1 cellular context compared by ENCODE assay signal in genomic region chr19:36489139-36489919, GRCh38.
TF ChIP-seq lines count a peak whose summit lies in the region.

ZNF566 (minus strand) TSS chr19:36489561; CDS start chr19:36476557, 13,004 bp downstream.

TF ChIP-seq in HepG2, 621 proteins besides CTCF, POLR2A, EP300 and RAD21 (continued from another document and continues in another):
- peak; percentile 88; the same call in 1 of the 2 replicates for TF ChIP-seq SNAPC4 (CRISPR knock-in tag; IDR thresholded peaks at IDR 0.05)
- TF ChIP-seq ZNF124 (CRISPR knock-in tag; IDR thresholded peaks at IDR 0.05), result 0 out of 2 replicates have a peak, but pooled peaks have one; percentile 52
- no peak; the same call in 1 of the 2 replicates for TF ChIP-seq CENPBD1 (CRISPR knock-in tag; IDR thresholded peaks at IDR 0.05; ENCODE audit: borderline replicate concordance, low read depth)
- no peak for TF ChIP-seq HNF4G (IDR thresholded peaks at IDR 0.05; ENCODE audit: borderline replicate concordance, low read depth, low read length)
- TF ChIP-seq HNF4G (CRISPR knock-in tag; IDR thresholded peaks at IDR 0.05; ENCODE audit: borderline replicate concordance, low read depth), result 0 out of 2 replicates have a peak, but pooled peaks have one; percentile 49
- TF ChIP-seq MAFG (CRISPR knock-in tag; IDR thresholded peaks at IDR 0.05), result no peak
- TF ChIP-seq NR1H2 (CRISPR knock-in tag; IDR thresholded peaks at IDR 0.05; ENCODE audit: borderline replicate concordance, low read depth), result no peak
- no peak for TF ChIP-seq DR1 (CRISPR knock-in tag; IDR thresholded peaks at IDR 0.05)
- no peak for TF ChIP-seq STAT5B (CRISPR knock-in tag; IDR thresholded peaks at IDR 0.05)
- TF ChIP-seq ATF1 (CRISPR knock-in tag; IDR thresholded peaks at IDR 0.05), result peak; percentile 40; the same call in 1 of the 2 replicates
- no peak for TF ChIP-seq ZNF17 (CRISPR knock-in tag; IDR thresholded peaks at IDR 0.05)
- TF ChIP-seq MTERF4 (CRISPR knock-in tag; IDR thresholded peaks at IDR 0.05), result no peak
- peak; percentile 96 for TF ChIP-seq ARID4A (CRISPR knock-in tag; IDR thresholded peaks at IDR 0.05; ENCODE audit: borderline replicate concordance)
- TF ChIP-seq ZNF646 (CRISPR knock-in tag; IDR thresholded peaks at IDR 0.05), result peak; percentile 95
- TF ChIP-seq ZNF746 (CRISPR knock-in tag; IDR thresholded peaks at IDR 0.05), result no peak; the same call in 1 of the 2 replicates
- peak; percentile 44; the same call in 1 of the 2 replicates for TF ChIP-seq HDAC2 (CRISPR knock-in tag; IDR thresholded peaks at IDR 0.05)
- TF ChIP-seq RERE (CRISPR knock-in tag; IDR thresholded peaks at IDR 0.05; ENCODE audit: low read depth), result 0 out of 2 replicates have a peak, but pooled peaks have one; percentile 13
- TF ChIP-seq THAP9 (CRISPR knock-in tag; IDR thresholded peaks at IDR 0.05; ENCODE audit: borderline replicate concordance), result peak; percentile 82; the same call in 1 of the 2 replicates
- no peak for TF ChIP-seq HOXD1 (CRISPR knock-in tag; IDR thresholded peaks at IDR 0.05)
- TF ChIP-seq GLI4 (CRISPR knock-in tag; IDR thresholded peaks at IDR 0.05; ENCODE audit: borderline replicate concordance), result peak; percentile 60; the same call in 1 of the 2 replicates
- TF ChIP-seq ARNT2 (CRISPR knock-in tag; IDR thresholded peaks at IDR 0.05; ENCODE audit: low read depth), result peak; percentile 73; the same call in 1 of the 2 replicates
- peak; percentile 70 for TF ChIP-seq ZBTB7B (CRISPR knock-in tag; IDR thresholded peaks at IDR 0.05)
- no peak for TF ChIP-seq ZNF207 (IDR thresholded peaks at IDR 0.05; ENCODE audit: borderline replicate concordance)
- no peak for TF ChIP-seq KLF15 (CRISPR knock-in tag; IDR thresholded peaks at IDR 0.05; ENCODE audit: borderline replicate concordance)
- TF ChIP-seq ISL2 (CRISPR knock-in tag; IDR thresholded peaks at IDR 0.05), result peak; percentile 15; the same call in 1 of the 2 replicates
